1 cellular context compared by ENCODE assay signal in the genomic region with DNA sequence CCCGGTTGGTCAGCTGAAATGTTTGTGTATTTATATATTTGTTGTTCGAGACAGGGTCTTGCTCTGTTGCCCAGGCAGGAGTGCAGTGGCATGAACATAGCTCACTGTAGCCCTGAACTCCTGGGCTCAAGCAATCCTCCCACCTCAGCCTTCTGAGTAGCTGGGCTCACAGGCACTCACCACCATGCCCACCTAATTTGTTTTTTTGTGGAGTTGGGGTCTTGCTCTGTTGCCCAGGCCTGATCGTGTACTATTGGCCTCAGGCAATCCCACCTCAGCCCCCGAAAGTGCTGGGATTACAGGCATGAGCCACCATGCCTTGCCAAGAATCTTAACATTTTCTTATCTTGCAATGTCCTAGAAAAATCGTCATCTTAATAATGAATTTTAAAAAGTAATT.
TF ChIP-seq lines count a peak whose summit lies in the region.

No MANE protein-coding gene starts in this region.

TF ChIP-seq in GM12878, 131 proteins besides CTCF, POLR2A, EP300 and RAD21:
- TF ChIP-seq MYC (IDR thresholded peaks at IDR 0.05; ENCODE audit: insufficient read depth, insufficient read length, insufficient replicate concordance, low read length, severe bottlenecking) (no peak), EGR1 (IDR thresholded peaks at IDR 0.05; ENCODE audit: borderline replicate concordance in 1 of 2, low read depth in 2 of 2, low read length in 2 of 2) (no peak), ZNF274 (IDR thresholded peaks at IDR 0.05; ENCODE audit: insufficient read depth, insufficient read length) (no peak), HCFC1 (IDR thresholded peaks at IDR 0.05; ENCODE audit: low read length) (no peak), RFX5 (IDR thresholded peaks at IDR 0.05; ENCODE audit: low read depth, low read length) (no peak), POU2F2 (IDR thresholded peaks at IDR 0.05; ENCODE audit: borderline replicate concordance, low read depth, low read length) (no peak), SPI1 (IDR thresholded peaks at IDR 0.05; ENCODE audit: borderline replicate concordance, insufficient read depth, low read depth, low read length) (no peak), SREBF1 (IDR thresholded peaks at IDR 0.05; ENCODE audit: low read length) (no peak), SREBF2 (IDR thresholded peaks at IDR 0.05; ENCODE audit: low read length) (no peak), LARP7 (IDR thresholded peaks at IDR 0.05) (no peak), NR2C1 (IDR thresholded peaks at IDR 0.05) (no peak), RUNX3 (IDR thresholded peaks at IDR 0.05; ENCODE audit: low read length) (no peak), ATF7 (IDR thresholded peaks at IDR 0.05; ENCODE audit: low read depth) (no peak)
- TF ChIP-seq, protein P1, sequence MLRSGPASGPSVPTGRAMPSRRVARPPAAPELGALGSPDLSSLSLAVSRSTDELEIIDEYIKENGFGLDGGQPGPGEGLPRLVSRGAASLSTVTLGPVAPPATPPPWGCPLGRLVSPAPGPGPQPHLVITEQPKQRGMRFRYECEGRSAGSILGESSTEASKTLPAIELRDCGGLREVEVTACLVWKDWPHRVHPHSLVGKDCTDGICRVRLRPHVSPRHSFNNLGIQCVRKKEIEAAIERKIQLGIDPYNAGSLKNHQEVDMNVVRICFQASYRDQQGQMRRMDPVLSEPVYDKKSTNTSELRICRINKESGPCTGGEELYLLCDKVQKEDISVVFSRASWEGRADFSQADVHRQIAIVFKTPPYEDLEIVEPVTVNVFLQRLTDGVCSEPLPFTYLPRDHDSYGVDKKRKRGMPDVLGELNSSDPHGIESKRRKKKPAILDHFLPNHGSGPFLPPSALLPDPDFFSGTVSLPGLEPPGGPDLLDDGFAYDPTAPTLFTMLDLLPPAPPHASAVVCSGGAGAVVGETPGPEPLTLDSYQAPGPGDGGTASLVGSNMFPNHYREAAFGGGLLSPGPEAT (IDR thresholded peaks at IDR 0.05; ENCODE audit: low read depth) = no peak
